17 cellular contexts compared by ENCODE assay signal in genomic region chr7:8221124-8221523, GRCh38. TPM values are rescaled to one million over a fixed set of nuclear protein-coding genes. Genes with fewer than 3 reads are reported as not detected.
A peak's percentile ranks its signal among the peaks of the same experiment; 100 is the strongest.
DNase-seq lines count a peak whose midpoint lies in the region; ATAC-seq, FAIRE-seq and TF ChIP-seq lines count a peak whose summit lies in the region.
"Had no signal": no experiment of that assay in that cellular context is flagged by ENCODE, and none has a peak within 500 bp of the region (broad histone marks: within the 10 kb centered on the region; RNA-seq: fewer than 3 reads in every experiment).

No MANE protein-coding gene starts in this region.

- TF ChIP-seq POLR2A in H1 (IDR thresholded peaks at IDR 0.05; ENCODE audit: control extremely low read depth in 1 of 2, low read depth in 2 of 2, low read length in 2 of 2) = no peak

- no peak for TF ChIP-seq CTCF in H1 (IDR thresholded peaks at IDR 0.05; ENCODE audit: control extremely low read depth in 1 of 3, insufficient read depth in 1 of 3, low read depth in 1 of 3, low read length in 3 of 3)
- no peak for TF ChIP-seq CTCF in neural crest cell (conservative IDR thresholded peaks at IDR 0.05)

- no peak overlapping the region; the same call in 1 of the 2 replicates for H3K18ac ChIP-seq in H1 (ENCODE audit: extremely low read depth, low read length)

- no peak overlapping the region for H3K56ac ChIP-seq in H1 (replicated peaks; ENCODE audit: insufficient read length, low read depth, low read length)

- no peak overlapping the region for H2BK20ac ChIP-seq in H1 (ENCODE audit: low read length)

- TF ChIP-seq EP300 in H1 (IDR thresholded peaks at IDR 0.05; ENCODE audit: borderline replicate concordance in 1 of 2, low read depth in 2 of 2, low read length in 2 of 2) = no peak

- H3K4me1 Mint-ChIP-seq in neural crest cell = peaks cover 38% of the 10 kb centered on the region

- no peaks in the 10 kb centered on the region for H3K79me1 ChIP-seq in H1 (ENCODE audit: low read depth, low read length)

- peak overlapping the region; percentile 5; the same call in 1 of the 2 replicates for H2BK5ac ChIP-seq in H1 (ENCODE audit: low read depth, low read length)

- H3K4me3 Mint-ChIP-seq in neural crest cell = peak overlapping the region; percentile 28
- H3K4me3 Mint-ChIP-seq: CD14-positive monocyte; CD8-positive, alpha-beta T cell had no signal

- DNase-seq in H1 (ENCODE audit: low read depth in 1 of 2, low spot score in 2 of 2) (no peak), neural crest cell (ENCODE audit: low read depth, low spot score) (no peak), left colon (no peak), AG20443 (ENCODE audit: low spot score) (no peak)
- DNase-seq in stimulated activated CD8-positive, alpha-beta memory T cell treated with anti-CD3 and anti-CD28 coated beads, Interleukin-4, amount 100 ng/mL, for 48 hours = no peak
- DNase-seq: Calu3; CD8-positive, alpha-beta T cell; DMS 273 treated with DMSO at 0.1 percent for 48 hours; GOT3 had no signal

- H2BK15ac ChIP-seq in H1 (ENCODE audit: low read length) = no peak overlapping the region

- H2AK5ac ChIP-seq in H1 (ENCODE audit: low read depth, low read length) = no peak overlapping the region; the same call in 1 of the 2 replicates

- H2AFZ ChIP-seq in H1 (ENCODE audit: low read length) = no peak overlapping the region

- H3K9ac ChIP-seq in HUES48 (ENCODE audit: low read depth, low read length) (peak overlapping the region; percentile 7; the same call in 1 of the 2 replicates), H1 (replicated peaks in 1 of 4; ENCODE audit: extremely low read depth in 1 of 4, low read depth in 3 of 4, low read length in 3 of 4) (no peak overlapping the region; a peak in 1 of 7 replicates)

- H3K4ac ChIP-seq in H1 (replicated peaks; ENCODE audit: insufficient read length, low read depth, low read length) = no peak overlapping the region

- H3K36me3 Mint-ChIP-seq in neural crest cell (ENCODE audit: low read depth) = no peaks in the 10 kb centered on the region
- H3K36me3 Mint-ChIP-seq: CD8-positive, alpha-beta T cell had no signal

- H3K9me3 ChIP-seq in HUES48 (ENCODE audit: control insufficient read depth, insufficient read depth, low read length) = no peaks in the 10 kb centered on the region
- H3K9me3 ChIP-seq in H1 (ENCODE audit: insufficient read depth in 2 of 2, low read depth in 1 of 2, low read length in 1 of 2) = no peaks in the 10 kb centered on the region
- H3K9me3 ChIP-seq: A549 had no signal

- POLR2A ChIA-PET in H1 (lab: Charles Lee; ENCODE audit: partially characterized antibody) = interaction anchor here (0.6 to 2.4 kb wide), 8 partner anchors 10 to 580 kb away, joined by 3 to 6 read pairs (median 4); partner anchors contain the start of genes ICA1 and UMAD1

- no peak overlapping the region for H4K8ac ChIP-seq in H1 (ENCODE audit: extremely low read depth, insufficient read depth, low read length)

- no peak for ATAC-seq in left colon
- ATAC-seq in HG02798 (IDR thresholded peaks at IDR 0.05; ENCODE audit: poor library complexity, unreplicated experiment) = no peak
- ATAC-seq: A549; CD8-positive, alpha-beta T cell; GM12878; HCT116 had no signal

- H3K23ac ChIP-seq in H1 (ENCODE audit: insufficient read length) = no peak overlapping the region

- H4K5ac ChIP-seq in H1 (ENCODE audit: insufficient read length, low read depth, low read length) = no peak overlapping the region

- peak overlapping the region; percentile 93 for H3K27ac Mint-ChIP-seq in neural crest cell (ENCODE audit: unreplicated experiment)
- H3K27ac Mint-ChIP-seq: CD8-positive, alpha-beta T cell had no signal

- H3K36me3 ChIP-seq in HUES48 (ENCODE audit: control insufficient read depth, insufficient read depth, low read length) (no peaks in the 10 kb centered on the region), H1 (ENCODE audit: control insufficient read depth in 2 of 4, insufficient read depth in 4 of 4, low read length in 3 of 4) (no peaks in the 10 kb centered on the region)

- no peaks in the 10 kb centered on the region for H4K20me1 ChIP-seq in H1 (replicated peaks in 1 of 2; ENCODE audit: control insufficient read depth in 1 of 2, insufficient read depth in 2 of 2, low read length in 2 of 2)

- H3K27me3 Mint-ChIP-seq in neural crest cell (ENCODE audit: low read depth) = no peaks in the 10 kb centered on the region

- no peaks in the 10 kb centered on the region for H3K23me2 ChIP-seq in H1 (ENCODE audit: low read depth, low read length)

- H4K91ac ChIP-seq in H1 (replicated peaks; ENCODE audit: insufficient read length, low read length) = no peak overlapping the region

- H3K4me1 ChIP-seq in HUES48 (ENCODE audit: control insufficient read depth, insufficient read depth, low read length) = peaks cover 45% of the 10 kb centered on the region
- peaks cover 2 to 18% (median 13%) of the 10 kb centered on the region in 4 experiments; a peak in 6 of 7 replicates for H3K4me1 ChIP-seq in H1 (replicated peaks in 1 of 4; ENCODE audit: control insufficient read depth in 3 of 4, insufficient read depth in 4 of 4, low read length in 3 of 4)
- H3K4me1 ChIP-seq: A549 had no signal

- intact Hi-C loops in left colon (cut with DNase I, micrococcal nuclease) = loop anchor here in 1 of 2 donors (10.0 kb wide), 1 partner anchor 796 kb away; no protein-coding TSS in a partner anchor

- CTCF ChIA-PET in H1 (lab: Charles Lee; ENCODE audit: partially characterized antibody) = interaction anchor here (0.8 to 1.8 kb wide), 7 partner anchors 13 to 540 kb away, joined by 3 to 5 read pairs (median 3); no protein-coding TSS in a partner anchor

- WGBS in H1 (ENCODE audit: extremely low coverage in 1 of 2, insufficient coverage in 1 of 2, insufficient read length in 1 of 2, insufficient replicate concordance in 2 of 2, low coverage in 1 of 2, low lambda C conversion rate in 2 of 2, missing lambda C conversion rate in 1 of 2), 2 experiments = 70% methylated on average over 7 of the region's 7 CpGs; no CpG with 5 or more reads in 1 of the 2 experiments

- H3K14ac ChIP-seq in H1 (ENCODE audit: insufficient read length) = no peak overlapping the region

- no peak for TF ChIP-seq RAD21 in H1 (IDR thresholded peaks at IDR 0.05 in 1 of 2, conservative IDR thresholded peaks at IDR 0.05 in 1 of 2; ENCODE audit: low read depth in 2 of 2, low read length in 2 of 2)

- H3K9me3 Mint-ChIP-seq in neural crest cell = no peaks in the 10 kb centered on the region
- H3K9me3 Mint-ChIP-seq: CD14-positive monocyte; CD8-positive, alpha-beta T cell had no signal

- H2BK12ac ChIP-seq in H1 (ENCODE audit: low read depth, low read length) = peak overlapping the region; percentile 45; the same call in 1 of the 2 replicates

- peak overlapping the region; percentile 84 for H3K27ac ChIP-seq in HUES48 (ENCODE audit: low read depth, low read length)
- peak overlapping the region; percentile 13; the same call in 1 of the 2 replicates for H3K27ac ChIP-seq in H1 (ENCODE audit: low read depth, low read length)
- H3K27ac ChIP-seq: A549 had no signal

- no peak overlapping the region for H2BK120ac ChIP-seq in H1 (replicated peaks; ENCODE audit: low read depth, low read length)

- no peaks in the 10 kb centered on the region for H3K27me3 ChIP-seq in HUES48 (ENCODE audit: control insufficient read depth, insufficient read depth, low read length)
- no peaks in the 10 kb centered on the region for H3K27me3 ChIP-seq in H1 (replicated peaks in 1 of 4; ENCODE audit: control insufficient read depth in 3 of 4, extremely low read depth in 1 of 4, insufficient read depth in 3 of 4, low read length in 3 of 4)

- H3K4me3 ChIP-seq in HUES48 (ENCODE audit: low read depth, low read length) (peak overlapping the region; percentile 15; the same call in 1 of the 2 replicates), H1 (ENCODE audit: extremely low read depth in 1 of 4, insufficient read depth in 2 of 4, low read depth in 3 of 4, low read length in 4 of 4) (peak overlapping the region in 1 of 4 experiments; percentile 30; a peak in 1 of 8 replicates)
- H3K4me3 ChIP-seq: A549, GM12878 had no signal

- peak; percentile 82 for FAIRE-seq in H1 (lab: Jason Lieb, UNC)
- FAIRE-seq: A549, GM12878, GM18507 had no signal

- H3K79me2 ChIP-seq in H1 (ENCODE audit: control insufficient read depth in 1 of 2, insufficient read depth in 2 of 2, low read length in 2 of 2) = no peaks in the 10 kb centered on the region

- peak overlapping the region; percentile 40 to 48 for H3K4me2 ChIP-seq in H1 (ENCODE audit: insufficient read depth in 1 of 2, low read depth in 2 of 2, low read length in 2 of 2)
- H3K4me2 ChIP-seq: A549 had no signal

TF ChIP-seq in H1, 55 proteins besides CTCF, POLR2A, EP300 and RAD21:
- no peak for TF ChIP-seq SP4 (IDR thresholded peaks at IDR 0.05; ENCODE audit: low read length)
- no peak for TF ChIP-seq CHD1 (IDR thresholded peaks at IDR 0.05; ENCODE audit: low read depth, low read length)
- TF ChIP-seq SRF (IDR thresholded peaks at IDR 0.05; ENCODE audit: low read depth, low read length) = no peak
- peak; percentile 75; the same call in 1 of the 2 replicates for TF ChIP-seq CEBPB (IDR thresholded peaks at IDR 0.05; ENCODE audit: low read depth, low read length)
- no peak for TF ChIP-seq CTBP2 (IDR thresholded peaks at IDR 0.05; ENCODE audit: borderline replicate concordance, insufficient read depth, insufficient read length, low read length)

RNA-seq across cellular contexts. Expression of gene ICA1, which starts 40.8 kb away (rescaled TPM):
- total RNA-seq in H1 (2021; fragmentation: NEBNext Ultra II Directional; extraction: Animal tissue kit (Norgen Biotek cat#: 25700)) = 36.9 and 37.1 TPM in 2 replicates
- 9.4 and 14.9 TPM in 2 replicates for polyA plus RNA-seq in H1 (2011; rRNA removed)
- 20.1 TPM for polyA plus RNA-seq in H1 (2011; cell fraction: cytosol; rRNA removed)
- polyA plus RNA-seq in H1 (2011; cell fraction: nucleus; rRNA removed) = 32.5 TPM
- 30.2 to 43.2 TPM (median 36.3 TPM) in 4 replicates for polyA plus RNA-seq in H1 (2012, experiment 1 of 2)
- 5.6 TPM for polyA plus RNA-seq in H1 (2012, experiment 2 of 2)
- polyA plus RNA-seq in H1 (2013, experiment 1 of 2) = 40.4 TPM
- polyA plus RNA-seq in H1 (2013, experiment 2 of 2) = 37.6 TPM
- polyA minus RNA-seq in H1 (2011; rRNA and poly(A)+ RNA removed) = 15.7 and 18.4 TPM in 2 replicates
- 10.9 TPM for polyA minus RNA-seq in H1 (2011; cell fraction: cytosol; rRNA and poly(A)+ RNA removed)
- 29.2 TPM for polyA minus RNA-seq in H1 (2011; cell fraction: nucleus; rRNA and poly(A)+ RNA removed)
- total RNA-seq in neural crest cell (3.5 and 4.2 TPM in 2 replicates), left colon (10 to 100 TPM; 34.2 to 66.1 TPM)
- polyA plus RNA-seq: AG04450 had no signal
